1 cellular context compared by ENCODE assay signal in the genomic region with DNA sequence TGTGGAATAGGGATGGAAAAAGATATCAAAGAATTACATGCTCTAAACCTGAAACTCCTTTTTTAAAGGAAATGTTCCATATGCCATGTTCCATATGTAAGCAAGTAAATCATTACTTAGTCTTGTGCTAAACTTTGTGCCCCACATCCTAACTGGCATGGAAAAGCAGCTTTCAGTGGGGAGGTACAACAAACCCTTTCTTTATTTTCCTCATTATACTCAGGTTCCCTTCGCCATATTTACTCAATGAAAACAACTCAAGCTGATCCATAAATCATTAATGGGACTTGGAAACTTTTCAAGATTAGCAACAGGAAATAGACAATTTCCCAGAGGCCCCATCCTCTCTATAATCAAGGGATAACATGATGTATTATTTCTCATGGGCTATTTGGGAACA.
TF ChIP-seq lines count a peak whose summit lies in the region.

No MANE protein-coding gene starts in this region.

TF ChIP-seq in endothelial cell of umbilical vein, 7 proteins besides CTCF, POLR2A, EP300 and RAD21:
- TF ChIP-seq MYC (IDR thresholded peaks at IDR 0.05; ENCODE audit: low read depth, low read length), result no peak
- no peak for TF ChIP-seq FOS (IDR thresholded peaks at IDR 0.05; ENCODE audit: borderline replicate concordance, insufficient read depth, low read length)
- no peak for TF ChIP-seq JUN (IDR thresholded peaks at IDR 0.05; ENCODE audit: borderline replicate concordance, insufficient read depth, insufficient read length, low read depth)
- no peak for TF ChIP-seq POLR2AphosphoS5 (IDR thresholded peaks at IDR 0.05; ENCODE audit: insufficient read depth, low read depth, low read length)
- TF ChIP-seq, protein P1, sequence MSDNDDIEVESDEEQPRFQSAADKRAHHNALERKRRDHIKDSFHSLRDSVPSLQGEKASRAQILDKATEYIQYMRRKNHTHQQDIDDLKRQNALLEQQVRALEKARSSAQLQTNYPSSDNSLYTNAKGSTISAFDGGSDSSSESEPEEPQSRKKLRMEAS (IDR thresholded peaks at IDR 0.05; ENCODE audit: insufficient read depth, insufficient read length), result no peak
- no peak for TF ChIP-seq GATA2 (IDR thresholded peaks at IDR 0.05; ENCODE audit: insufficient read depth, insufficient read length, low read depth, low read length)
- no peak for TF ChIP-seq EZH2 (IDR thresholded peaks at IDR 0.05; ENCODE audit: borderline replicate concordance, low read depth, low read length, severe bottlenecking)
